ENCODE assay signal across 35 cellular contexts in genomic region chr2:19454125-19454524, GRCh38.
"Had no signal": no experiment of that assay in that cellular context is flagged by ENCODE, and none has a peak within 500 bp of the region (broad histone marks: within the 10 kb centered on the region; RNA-seq: fewer than 3 reads in every experiment).

No MANE protein-coding gene starts in this region.

- H3K27me3 ChIP-seq: MG63 had no signal

- DNase-seq: Karpas-422, Kasumi-1, MG63, MM.1S, MV-4-11, NCI-H1048, NCI-H1092, NCI-H1092 treated with DMSO at 0.1 percent for 48 hours, NCI-H1105, NCI-H1105 treated with DMSO at 0.1 percent for 48 hours, NCI-H1417, NCI-H1417 treated with DMSO at 0.1 percent for 48 hours, NCI-H1436, NCI-H1436 treated with DMSO at 0.1 percent for 48 hours, NCI-H146, NCI-H1694, NCI-H1694 treated with DMSO at 0.1 percent for 48 hours, NCI-H187, NCI-H187 treated with DMSO at 0.1 percent for 48 hours, NCI-H1930, NCI-H2029, NCI-H2029 treated with DMSO at 0.1 percent for 48 hours, NCI-H2081, NCI-H2081 treated with DMSO at 0.1 percent for 48 hours, NCI-H2107, NCI-H2171, NCI-H2171 treated with DMSO at 0.1 percent for 48 hours, NCI-H2227 treated with DMSO at 0.1 percent for 48 hours, NCI-H226, NCI-H345, NCI-H446, NCI-H446 treated with DMSO at 0.1 percent for 48 hours, NCI-H510A, NCI-H510A treated with DMSO at 0.1 percent for 48 hours, NCI-H524 had no signal

- H3K36me3 ChIP-seq: MG63 had no signal

- H3K9me3 ChIP-seq: MG63 had no signal

- H3K4me3 ChIP-seq: MG63 had no signal
